ENCODE assay signal across 9 cellular contexts in genomic region chr14:87995500-87996275, GRCh38. TPM values are rescaled to one million over a fixed set of nuclear protein-coding genes. Genes with fewer than 3 reads are reported as not detected.
DNase-seq lines count a peak whose midpoint lies in the region; ATAC-seq and TF ChIP-seq lines count a peak whose summit lies in the region.
"Had no signal": no experiment of that assay in that cellular context is flagged by ENCODE, and none has a peak within 500 bp of the region (broad histone marks: within the 10 kb centered on the region; RNA-seq: fewer than 3 reads in every experiment).

No MANE protein-coding gene starts in this region.

- TF ChIP-seq POLR2A in esophagus squamous epithelium (IDR thresholded peaks at IDR 0.05) = no peak

- peaks cover 52% of the 10 kb centered on the region for H3K4me1 Mint-ChIP-seq in activated naive CD8-positive, alpha-beta T cell treated with anti-CD3 and anti-CD28 coated beads, Interleukin-2, amount 50 U/mL, for 24 hours

- H3K36me3 ChIP-seq in esophagus squamous epithelium = no peaks in the 10 kb centered on the region
- H3K36me3 ChIP-seq: tibial nerve had no signal

- H3K9me3 Mint-ChIP-seq in activated naive CD8-positive, alpha-beta T cell treated with anti-CD3 and anti-CD28 coated beads, Interleukin-2, amount 50 U/mL, for 24 hours = no peaks in the 10 kb centered on the region

- H3K27ac ChIP-seq in esophagus squamous epithelium = peak overlapping the region in 1 of 4 donors; percentile 32

- no peak overlapping the region for H3K4me3 ChIP-seq in esophagus squamous epithelium
- H3K4me3 ChIP-seq: tibial nerve had no signal

- no peak for TF ChIP-seq CTCF in esophagus squamous epithelium (IDR thresholded peaks at IDR 0.05)

- H3K4me3 Mint-ChIP-seq in activated naive CD8-positive, alpha-beta T cell treated with anti-CD3 and anti-CD28 coated beads, Interleukin-2, amount 50 U/mL, for 24 hours = no peak overlapping the region

- no peaks in the 10 kb centered on the region for H3K27me3 Mint-ChIP-seq in activated naive CD8-positive, alpha-beta T cell treated with anti-CD3 and anti-CD28 coated beads, Interleukin-2, amount 50 U/mL, for 24 hours

- intact Hi-C loops in esophagus squamous epithelium (cut with DNase I) = no loop called here

- 66 to 77% methylated on average over 6 of the region's 6 CpGs for WGBS in esophagus squamous epithelium, 2 donors

- H3K9me3 ChIP-seq in esophagus squamous epithelium = no peaks in the 10 kb centered on the region
- H3K9me3 ChIP-seq: tibial nerve had no signal

- H3K27me3 ChIP-seq in esophagus squamous epithelium = no peaks in the 10 kb centered on the region
- H3K27me3 ChIP-seq: tibial nerve had no signal

- peak; percentile 61 for DNase-seq in CD1c-positive myeloid dendritic cell (ENCODE audit: extremely low spot score)
- DNase-seq in HUDEP-2 (lab: John Stamatoyannopoulos, UW; ENCODE audit: unreplicated experiment in 76 of 76) = peak in 64 of 76 experiments; percentile 3 to 78 (median 40)
- no peak for DNase-seq in activated naive CD8-positive, alpha-beta T cell treated with anti-CD3 and anti-CD28 coated beads, Interleukin-2, amount 50 U/mL, for 24 hours
- DNase-seq in myocyte (ENCODE audit: low read depth) = peak; percentile 31
- DNase-seq in esophagus squamous epithelium (lab: John Stamatoyannopoulos, UW) = no peak
- no peak for DNase-seq in NCI-H146 (lab: John Stamatoyannopoulos, UW)
- DNase-seq in GOT3 (lab: John Stamatoyannopoulos, UW) = no peak

- no peak for ATAC-seq in activated naive CD8-positive, alpha-beta T cell treated with anti-CD3 and anti-CD28 coated beads, Interleukin-2, amount 50 U/mL, for 24 hours
- ATAC-seq in GM19467 (IDR thresholded peaks at IDR 0.05; ENCODE audit: unreplicated experiment) = no peak

- H3K27ac Mint-ChIP-seq in activated naive CD8-positive, alpha-beta T cell treated with anti-CD3 and anti-CD28 coated beads, Interleukin-2, amount 50 U/mL, for 24 hours = peak overlapping the region; percentile 96

- H3K36me3 Mint-ChIP-seq in activated naive CD8-positive, alpha-beta T cell treated with anti-CD3 and anti-CD28 coated beads, Interleukin-2, amount 50 U/mL, for 24 hours (ENCODE audit: low read depth) = no peaks in the 10 kb centered on the region

- peaks cover 0 to 29% (median 10%) of the 10 kb centered on the region in 3 donors for H3K4me1 ChIP-seq in esophagus squamous epithelium

RNA-seq across cellular contexts. Expression of gene GALC, which starts 2.7 kb away (rescaled TPM):
- total RNA-seq in myocyte (20.2 and 21.1 TPM in 2 replicates), esophagus squamous epithelium (10 to 100 TPM in 2 of 4 donors, 1 to 10 TPM in 2; 3.4 to 15.8 (median 10.8) TPM)
- 13.0 TPM for polyA plus RNA-seq in myocyte (2012)

RNA-seq across cellular contexts. Expression of gene GPR65, which starts 9.2 kb away (rescaled TPM):
- 0.05 TPM in 1 of 2 replicates, not detected in the other for total RNA-seq in myocyte
- not detected for polyA plus RNA-seq in myocyte (2012)
- 1 to 10 TPM in 2 of 4 donors, under 1 TPM in 2; 0.34 to 1.4 (median 0.75) TPM for total RNA-seq in esophagus squamous epithelium

Comparison
In these comparisons a context has a peak if more than half of its experiments do, and no peak if none do; other contexts are left out.
1. DNase-seq: peak in CD1c-positive myeloid dendritic cell (single experiment), HUDEP-2 (64 of 76) and myocyte (single experiment); none in activated naive CD8-positive, alpha-beta T cell treated with anti-CD3 and anti-CD28 coated beads, Interleukin-2, amount 50 U/mL, for 24 hours (single experiment), esophagus squamous epithelium (single experiment), NCI-H146 (single experiment) and GOT3 (single experiment).